In genomic region chr12:110602085-110602814, GRCh38 we compare ENCODE assay signal across 8 cellular contexts. TPM values are rescaled to one million over a fixed set of nuclear protein-coding genes. Genes with fewer than 3 reads are reported as not detected.
DNase-seq lines count a peak whose midpoint lies in the region; ATAC-seq, FAIRE-seq and TF ChIP-seq lines count a peak whose summit lies in the region.
"Not testable (repeated sequence)": the region's sequence is repeated elsewhere in the genome, so short reads cannot be mapped to it uniquely, and the experiment has no call there.

No MANE protein-coding gene starts in this region.

- TF ChIP-seq CTCF in PC-3 (conservative IDR thresholded peaks at IDR 0.05; ENCODE audit: low read depth, low read length) (peak; percentile 93), psoas muscle (IDR thresholded peaks at IDR 0.05) (peak; percentile 76)

- peaks cover 16% of the 10 kb centered on the region for H3K4me1 Mint-ChIP-seq in activated CD8-positive, alpha-beta T cell treated with anti-CD3 and anti-CD28 coated beads, Interleukin-2, amount 10 ng/mL, durations not matched to agents 7 days and 5 days (ENCODE audit: low read depth)
- peaks cover 11 to 17% of the 10 kb centered on the region in 2 donors for H3K4me1 Mint-ChIP-seq in immature natural killer cell

- H3K27ac ChIP-seq in PC-3 (ENCODE audit: low read length); psoas muscle: not testable (repeated sequence)

- not testable (repeated sequence) for H2AFZ ChIP-seq in PC-3 (ENCODE audit: low read length)

- intact Hi-C loops in PC-3 (cut with micrococcal nuclease) (loop anchor here (1.0 to 5.0 kb wide), 3 partner anchors 134 to 285 kb away; partner anchors contain the start of genes ARPC3, FAM216A and GPN3), psoas muscle (cut with DNase I) (loop anchor here (5.0 kb wide), 1 partner anchor 150 kb away; the partner anchor contains the start of gene ARPC3 (in 2 of the 2))

- not testable (repeated sequence) for H3F3A ChIP-seq in PC-3 (ENCODE audit: low read length, unreplicated experiment)

- not testable (repeated sequence) for H4K20me1 ChIP-seq in PC-3 (ENCODE audit: low read length)

- TF ChIP-seq POLR2A in GM12891 (IDR thresholded peaks at IDR 0.05; ENCODE audit: low read depth, low read length) = not testable (repeated sequence)

- not testable (repeated sequence) for H3K9me2 ChIP-seq in PC-3 (replicated peaks; ENCODE audit: low read length)

- H3K79me2 ChIP-seq in PC-3 (ENCODE audit: low read length) = not testable (repeated sequence)

- H3K9me3 Mint-ChIP-seq in activated CD8-positive, alpha-beta T cell treated with anti-CD3 and anti-CD28 coated beads, Interleukin-2, amount 10 ng/mL, durations not matched to agents 7 days and 5 days (ENCODE audit: insufficient read depth); immature natural killer cell: not testable (repeated sequence)

- DNase-seq in AG08395 (ENCODE audit: low spot score) (peak; percentile 78), MV-4-11 (lab: John Stamatoyannopoulos, UW) (peak; percentile 67), PC-3 (peak; percentile 76), dermis blood vessel endothelial cell (peak; percentile 75), immature natural killer cell (peak; percentile 50 to 64 (median 57))
- not testable (repeated sequence) for DNase-seq in GM12891 (ENCODE audit: insufficient read length, low spot score); psoas muscle
- peak; percentile 73 for DNase-seq in activated CD8-positive, alpha-beta T cell treated with anti-CD3 and anti-CD28 coated beads, Interleukin-2, amount 10 ng/mL, durations not matched to agents 7 days and 5 days

- not testable (repeated sequence) for H3K4me3 ChIP-seq in PC-3 (ENCODE audit: low read length); psoas muscle

- not testable (repeated sequence) for H3K27me3 Mint-ChIP-seq in activated CD8-positive, alpha-beta T cell treated with anti-CD3 and anti-CD28 coated beads, Interleukin-2, amount 10 ng/mL, durations not matched to agents 7 days and 5 days (ENCODE audit: low read depth); immature natural killer cell (ENCODE audit: low read depth in 3 of 3)

- H3K9me3 ChIP-seq in PC-3 (ENCODE audit: low read length); psoas muscle: not testable (repeated sequence)

- WGBS in psoas muscle, 3 donors = 53 to 59% (median 57%) methylated on average over 14 of the region's 14 CpGs

- POLR2A ChIA-PET in PC-3 (lab: Charles Lee; ENCODE audit: unreplicated experiment) = interaction anchor here (0.6 kb wide), 1 partner anchor 152 kb away, joined by 4 read pairs; the partner anchor contains the start of gene ARPC3
- POLR2A ChIA-PET in activated CD8-positive, alpha-beta T cell treated with anti-CD3 and anti-CD28 coated beads, Interleukin-2, amount 10 ng/mL, durations not matched to agents 7 days and 5 days (lab: Charles Lee) = interaction anchor here (1.1 to 4.5 kb wide), 5 partner anchors 12 to 152 kb away, joined by 4 to 41 read pairs (median 6); partner anchors contain the start of genes ARPC3, FAM216A, GPN3 and TCTN1

- ATAC-seq in PC-3 = peak; percentile 89
- ATAC-seq in activated CD8-positive, alpha-beta T cell treated with anti-CD3 and anti-CD28 coated beads, Interleukin-2, amount 10 ng/mL, durations not matched to agents 7 days and 5 days = peak; percentile 86
- peak; percentile 74 to 87 (median 79) for ATAC-seq in psoas muscle

- H3K27ac Mint-ChIP-seq in activated CD8-positive, alpha-beta T cell treated with anti-CD3 and anti-CD28 coated beads, Interleukin-2, amount 10 ng/mL, durations not matched to agents 7 days and 5 days = not testable (repeated sequence)
- peak overlapping the region in 2 of 6 donors; percentile 13 to 35 for H3K27ac Mint-ChIP-seq in immature natural killer cell

- H3K4me2 ChIP-seq in PC-3 (ENCODE audit: low read length) = not testable (repeated sequence)

- not testable (repeated sequence) for H3K36me3 ChIP-seq in PC-3 (ENCODE audit: low read depth, low read length); psoas muscle (ENCODE audit: insufficient read depth in 1 of 2, low read depth in 1 of 2)

- not testable (repeated sequence) for H3K27me3 ChIP-seq in PC-3 (ENCODE audit: low read length); psoas muscle (ENCODE audit: insufficient read depth in 3 of 3, low read length in 2 of 3)

- CTCF ChIA-PET in PC-3 (lab: Charles Lee) = interaction anchor here (0.6 to 2.7 kb wide), 4 partner anchors 50 to 152 kb away, joined by 6 to 25 read pairs (median 8); partner anchors contain the start of genes ARPC3, FAM216A and GPN3
- CTCF ChIA-PET in activated CD8-positive, alpha-beta T cell treated with anti-CD3 and anti-CD28 coated beads, Interleukin-2, amount 10 ng/mL, durations not matched to agents 7 days and 5 days (lab: Charles Lee) = interaction anchor here (0.6 to 11.3 kb wide), 59 partner anchors 10 to 501 kb away, joined by 3 to 266 read pairs (median 5); partner anchors contain the start of genes ARPC3, FAM216A, GPN3 and RAD9B

- not testable (repeated sequence) for H3K9ac ChIP-seq in PC-3 (ENCODE audit: low read length)

- not testable (repeated sequence) for BruUV-seq in PC-3 (replicated peaks; lab: Mats Ljungman, UMichigan)

- peak; percentile 80 for FAIRE-seq in GM12891 (lab: Jason Lieb, UNC)

- not testable (repeated sequence) for H3K4me3 Mint-ChIP-seq in activated CD8-positive, alpha-beta T cell treated with anti-CD3 and anti-CD28 coated beads, Interleukin-2, amount 10 ng/mL, durations not matched to agents 7 days and 5 days; immature natural killer cell

- not testable (repeated sequence) for H3K4me1 ChIP-seq in PC-3 (ENCODE audit: insufficient read depth, low read length); psoas muscle

- not testable (repeated sequence) for H3K36me3 Mint-ChIP-seq in activated CD8-positive, alpha-beta T cell treated with anti-CD3 and anti-CD28 coated beads, Interleukin-2, amount 10 ng/mL, durations not matched to agents 7 days and 5 days (ENCODE audit: low read depth); immature natural killer cell

TF ChIP-seq in GM12891, 5 proteins besides CTCF, POLR2A, EP300 and RAD21:
- 0 out of 2 replicates have a peak, but pooled peaks have one; percentile 34 for TF ChIP-seq POU2F2 (IDR thresholded peaks at IDR 0.05; ENCODE audit: low read depth, low read length)
TF ChIP-seq in GM12891: peak in this region for 1; not testable (repeated sequence) for 4.

RNA-seq across cellular contexts. Expression of gene TCTN1, which starts 11.7 kb away (rescaled TPM):
- polyA plus RNA-seq in GM12891 (2012; ENCODE audit: low read depth, missing spikeins) = 22.4 TPM
- total RNA-seq in PC-3 (2014; rRNA removed) = 40.0 and 40.6 TPM in 2 replicates
- 1 to 10 TPM; 5.9 to 7.9 TPM for total RNA-seq in activated CD8-positive, alpha-beta T cell treated with anti-CD3 and anti-CD28 coated beads, Interleukin-2, amount 10 ng/mL, durations not matched to agents 7 days and 5 days
- total RNA-seq in dermis blood vessel endothelial cell = 7.9 and 9.9 TPM in 2 replicates
- 10 to 100 TPM in 2 of 3 donors, 1 to 10 TPM in 1; 5.2 to 11.1 (median 10.0) TPM for polyA plus RNA-seq in immature natural killer cell
- 10 to 100 TPM in 3 of 4 donors, 1 to 10 TPM in 1; 8.6 to 23.5 (median 12.7) TPM for total RNA-seq in psoas muscle
- 10 to 100 TPM in 2 of 3 donors, 1 to 10 TPM in 1; 4.0 to 24.7 (median 12.1) TPM for polyA plus RNA-seq in psoas muscle

RNA-seq across cellular contexts. Expression of gene PPTC7, which starts 19.1 kb away (rescaled TPM):
- polyA plus RNA-seq in GM12891 (2012; ENCODE audit: low read depth, missing spikeins) = 18.9 TPM
- total RNA-seq in PC-3 (2014; rRNA removed) (9.0 and 16.0 TPM in 2 replicates), dermis blood vessel endothelial cell (9.0 and 13.3 TPM in 2 replicates), psoas muscle (100 to 1,000 TPM in 2 of 4 donors, 10 to 100 TPM in 2; 61.1 to 213 (median 86.7) TPM)
- 10 to 100 TPM; 24.4 to 26.8 TPM for total RNA-seq in activated CD8-positive, alpha-beta T cell treated with anti-CD3 and anti-CD28 coated beads, Interleukin-2, amount 10 ng/mL, durations not matched to agents 7 days and 5 days
- polyA plus RNA-seq in immature natural killer cell (10 to 100 TPM in 1 of 3 donors, 1 to 10 TPM in 2; 7.8 to 11.5 (median 9.3) TPM), psoas muscle (100 to 1,000 TPM in 1 of 3 donors, 10 to 100 TPM in 2; 54.6 to 134 (median 65.4) TPM)
